1 cellular context compared by ENCODE assay signal in genomic region chr1:235516862-235517446, GRCh38.
TF ChIP-seq lines count a peak whose summit lies in the region.

No MANE protein-coding gene starts in this region.

TF ChIP-seq in GM12878, 131 proteins besides CTCF, POLR2A, EP300 and RAD21:
- peak; percentile 61 for TF ChIP-seq PKNOX1 (IDR thresholded peaks at IDR 0.05)
- TF ChIP-seq, protein P1, sequence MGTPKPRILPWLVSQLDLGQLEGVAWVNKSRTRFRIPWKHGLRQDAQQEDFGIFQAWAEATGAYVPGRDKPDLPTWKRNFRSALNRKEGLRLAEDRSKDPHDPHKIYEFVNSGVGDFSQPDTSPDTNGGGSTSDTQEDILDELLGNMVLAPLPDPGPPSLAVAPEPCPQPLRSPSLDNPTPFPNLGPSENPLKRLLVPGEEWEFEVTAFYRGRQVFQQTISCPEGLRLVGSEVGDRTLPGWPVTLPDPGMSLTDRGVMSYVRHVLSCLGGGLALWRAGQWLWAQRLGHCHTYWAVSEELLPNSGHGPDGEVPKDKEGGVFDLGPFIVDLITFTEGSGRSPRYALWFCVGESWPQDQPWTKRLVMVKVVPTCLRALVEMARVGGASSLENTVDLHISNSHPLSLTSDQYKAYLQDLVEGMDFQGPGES (IDR thresholded peaks at IDR 0.05) = no peak
- TF ChIP-seq RUNX3 (IDR thresholded peaks at IDR 0.05; ENCODE audit: low read length) = no peak
- TF ChIP-seq RFX5 (IDR thresholded peaks at IDR 0.05; ENCODE audit: low read depth, low read length) = no peak
- no peak for TF ChIP-seq ZNF24 (IDR thresholded peaks at IDR 0.05)
